Comparison of ENCODE assay signal across 8 cellular contexts in genomic region chr2:178761759-178762371, GRCh38. TPM values are rescaled to one million over a fixed set of nuclear protein-coding genes. Genes with fewer than 3 reads are reported as not detected.
A peak's percentile ranks its signal among the peaks of the same experiment; 100 is the strongest.
DNase-seq lines count a peak whose midpoint lies in the region; ATAC-seq and TF ChIP-seq lines count a peak whose summit lies in the region.

No MANE protein-coding gene starts in this region.

- H3K9ac ChIP-seq in adipocyte (ENCODE audit: low read length), result no peak overlapping the region

- no peak overlapping the region for H3K27ac ChIP-seq in thoracic aorta

- ATAC-seq in HG03095 (IDR thresholded peaks at IDR 0.05; ENCODE audit: unreplicated experiment) (peak; percentile 64), thoracic aorta (ENCODE audit: insufficient number of reproducible peaks, low FRiP score, low read depth) (no peak)

- in situ Hi-C loops in GM13977 (cut with MboI; ENCODE audit: low pct_unique_long_range_greater_than_20kb, low sequenced_read_pairs, unreplicated experiment), result no loop called here

- H3K36me3 ChIP-seq in adipocyte (ENCODE audit: control insufficient read depth, insufficient read depth, low read length, severe bottlenecking) (no peaks in the 10 kb centered on the region), kidney epithelial cell (ENCODE audit: control insufficient read depth, insufficient read depth, low read length) (no peaks in the 10 kb centered on the region), thoracic aorta (no peaks in the 10 kb centered on the region)

- H3K9me3 ChIP-seq in adipocyte (ENCODE audit: control insufficient read depth, low read length), result no peaks in the 10 kb centered on the region
- no peaks in the 10 kb centered on the region for H3K9me3 ChIP-seq in thoracic aorta

- no peaks in the 10 kb centered on the region for H3K27me3 ChIP-seq in adipocyte (replicated peaks; ENCODE audit: control insufficient read depth, insufficient read depth, low read length)
- no peaks in the 10 kb centered on the region for H3K27me3 ChIP-seq in kidney epithelial cell (ENCODE audit: control insufficient read depth, insufficient read depth, low read length)
- no peaks in the 10 kb centered on the region for H3K27me3 ChIP-seq in thoracic aorta (replicated peaks; ENCODE audit: insufficient read depth)

- H3K4me1 ChIP-seq in adipocyte (ENCODE audit: control insufficient read depth, insufficient read depth, low read length), result peaks cover 3% of the 10 kb centered on the region
- no peaks in the 10 kb centered on the region for H3K4me1 ChIP-seq in thoracic aorta (ENCODE audit: control insufficient read depth in 1 of 2, low read depth in 2 of 2)

- no peak overlapping the region for H3K4me3 ChIP-seq in adipocyte (ENCODE audit: low read length)
- no peak overlapping the region for H3K4me3 ChIP-seq in kidney epithelial cell (ENCODE audit: low read depth, low read length)
- no peak overlapping the region for H3K4me3 ChIP-seq in thoracic aorta

- peak; percentile 36 for DNase-seq in CD1c-positive myeloid dendritic cell (ENCODE audit: extremely low spot score)
- DNase-seq in GM13977 (ENCODE audit: low spot score), result peak; percentile 27
- peak; percentile 88 for DNase-seq in NCI-H2227 (lab: John Stamatoyannopoulos, UW; ENCODE audit: unreplicated experiment)
- peak; percentile 64 for DNase-seq in adipocyte (ENCODE audit: low read depth)
- DNase-seq in kidney epithelial cell (ENCODE audit: low read depth), result peak; percentile 23
- DNase-seq in thoracic aorta (ENCODE audit: low spot score), result no peak
- DNase-seq in midbrain (lab: John Stamatoyannopoulos, UW), result no peak

- peak; percentile 64 for TF ChIP-seq CTCF in GM13977 (IDR thresholded peaks at IDR 0.05; ENCODE audit: extremely low read depth, insufficient read depth, missing control alignments)
- TF ChIP-seq CTCF in kidney epithelial cell (IDR thresholded peaks at IDR 0.05; ENCODE audit: insufficient read depth, low read length, poor library complexity, severe bottlenecking), result peak; percentile 78
- TF ChIP-seq CTCF in thoracic aorta (IDR thresholded peaks at IDR 0.05), result peak; percentile 64

RNA-seq across cellular contexts. Expression of gene TTN, which starts 45.4 kb away (rescaled TPM):
- under 0.01 TPM in 1 of 2 replicates, not detected in the other for total RNA-seq in kidney epithelial cell
- 10 to 100 TPM in 1 of 2 donors, 1 to 10 TPM in 1; 7.0 to 16.4 TPM for total RNA-seq in thoracic aorta

Comparison
In these comparisons a context has a peak if more than half of its experiments do, and no peak if none do; other contexts are left out.
1. DNase-seq: peak in CD1c-positive myeloid dendritic cell (single experiment), GM13977 (single experiment), NCI-H2227 (single experiment), adipocyte (single experiment) and kidney epithelial cell (single experiment); none in thoracic aorta (single experiment) and midbrain (single experiment).
2. Peak in every context shown above with its lines, with median percentiles within 50 percentile points of each other: CTCF ChIP-seq.